ENCODE assay signal across 1 cellular context in the genomic region with DNA sequence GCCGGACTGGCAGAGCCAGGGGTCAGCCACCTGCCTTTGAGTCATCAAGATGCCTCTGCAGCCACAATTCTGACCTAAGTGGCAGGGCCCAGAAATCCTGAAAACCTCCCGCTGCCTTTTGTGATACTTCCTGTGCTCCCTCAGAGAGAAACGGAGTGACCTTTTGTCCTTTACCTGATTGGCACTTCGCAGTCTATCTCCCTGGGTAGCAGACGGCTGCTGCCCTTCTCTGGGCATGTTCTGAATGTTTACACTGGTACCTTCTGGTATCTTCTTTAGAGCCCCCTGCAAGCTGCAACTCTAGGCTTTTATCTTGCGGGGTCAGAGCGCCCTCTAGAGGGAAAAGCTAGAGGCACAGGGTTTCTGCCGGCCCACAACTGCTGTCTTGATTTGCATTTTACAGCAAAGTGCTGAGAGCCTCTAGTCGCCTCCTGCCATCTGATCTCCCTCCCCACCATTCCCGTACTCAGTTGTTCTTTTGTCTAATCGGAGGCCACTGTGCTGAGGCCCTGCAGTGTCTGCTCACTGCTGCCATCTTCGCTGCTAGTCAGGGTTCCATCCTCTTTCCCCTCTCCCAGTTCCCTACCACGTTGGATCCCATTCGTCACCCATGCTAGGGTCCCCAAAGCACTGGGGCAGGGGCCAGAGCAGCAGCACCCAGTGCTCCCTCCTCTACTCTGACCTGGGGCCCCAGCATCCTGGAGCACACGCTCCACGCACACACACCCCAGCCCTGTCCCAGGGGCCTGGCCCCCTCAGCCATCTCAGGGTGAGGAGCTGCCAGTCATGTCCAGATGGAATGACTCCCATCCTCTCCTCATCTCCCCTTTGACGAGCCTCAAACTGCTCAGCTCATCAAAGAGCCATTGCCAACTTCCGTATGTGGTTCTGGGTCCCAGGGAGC.
TF ChIP-seq lines count a peak whose summit lies in the region.

No MANE protein-coding gene starts in this region.

TF ChIP-seq in K562, 482 proteins besides CTCF, POLR2A, EP300 and RAD21:
- TF ChIP-seq, protein P1, sequence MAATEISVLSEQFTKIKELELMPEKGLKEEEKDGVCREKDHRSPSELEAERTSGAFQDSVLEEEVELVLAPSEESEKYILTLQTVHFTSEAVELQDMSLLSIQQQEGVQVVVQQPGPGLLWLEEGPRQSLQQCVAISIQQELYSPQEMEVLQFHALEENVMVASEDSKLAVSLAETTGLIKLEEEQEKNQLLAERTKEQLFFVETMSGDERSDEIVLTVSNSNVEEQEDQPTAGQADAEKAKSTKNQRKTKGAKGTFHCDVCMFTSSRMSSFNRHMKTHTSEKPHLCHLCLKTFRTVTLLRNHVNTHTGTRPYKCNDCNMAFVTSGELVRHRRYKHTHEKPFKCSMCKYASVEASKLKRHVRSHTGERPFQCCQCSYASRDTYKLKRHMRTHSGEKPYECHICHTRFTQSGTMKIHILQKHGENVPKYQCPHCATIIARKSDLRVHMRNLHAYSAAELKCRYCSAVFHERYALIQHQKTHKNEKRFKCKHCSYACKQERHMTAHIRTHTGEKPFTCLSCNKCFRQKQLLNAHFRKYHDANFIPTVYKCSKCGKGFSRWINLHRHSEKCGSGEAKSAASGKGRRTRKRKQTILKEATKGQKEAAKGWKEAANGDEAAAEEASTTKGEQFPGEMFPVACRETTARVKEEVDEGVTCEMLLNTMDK (IDR thresholded peaks at IDR 0.05; ENCODE audit: borderline replicate concordance, insufficient read depth, low read depth, low read length, poor library complexity, severe bottlenecking) = peak; percentile 70
- TF ChIP-seq, protein P2, sequence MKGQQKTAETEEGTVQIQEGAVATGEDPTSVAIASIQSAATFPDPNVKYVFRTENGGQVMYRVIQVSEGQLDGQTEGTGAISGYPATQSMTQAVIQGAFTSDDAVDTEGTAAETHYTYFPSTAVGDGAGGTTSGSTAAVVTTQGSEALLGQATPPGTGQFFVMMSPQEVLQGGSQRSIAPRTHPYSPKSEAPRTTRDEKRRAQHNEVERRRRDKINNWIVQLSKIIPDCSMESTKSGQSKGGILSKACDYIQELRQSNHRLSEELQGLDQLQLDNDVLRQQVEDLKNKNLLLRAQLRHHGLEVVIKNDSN (CRISPR knock-in tag; IDR thresholded peaks at IDR 0.05) = no peak
- TF ChIP-seq TBL1XR1 (IDR thresholded peaks at IDR 0.05; ENCODE audit: low read length in 2 of 2) (no peak), KLF10 (CRISPR knock-in tag; IDR thresholded peaks at IDR 0.05) (no peak), STAG1 (CRISPR knock-in tag; IDR thresholded peaks at IDR 0.05; ENCODE audit: borderline replicate concordance) (peak; percentile 88), NCOA1 (IDR thresholded peaks at IDR 0.05; ENCODE audit: low read depth) (no peak), CCAR2 (IDR thresholded peaks at IDR 0.05; ENCODE audit: low read depth, low read length) (no peak), TGIF2 (CRISPR knock-in tag; IDR thresholded peaks at IDR 0.05) (no peak), TEAD1 (CRISPR knock-in tag; IDR thresholded peaks at IDR 0.05) (0 out of 4 replicates have a peak, but pooled peaks of 1 of the 2 experiments have one; percentile 22), MEIS2 (IDR thresholded peaks at IDR 0.05; ENCODE audit: partially characterized antibody) (no peak), CC2D1A (IDR thresholded peaks at IDR 0.05) (peak; percentile 58; the same call in 1 of the 2 replicates), SMC3 (conservative IDR thresholded peaks at IDR 0.05; ENCODE audit: insufficient read depth, low read depth, low read length) (peak; percentile 82), MXI1 (IDR thresholded peaks at IDR 0.05; ENCODE audit: low read depth, low read length) (no peak), HIVEP1 (CRISPR knock-in tag; IDR thresholded peaks at IDR 0.05) (no peak), ZKSCAN3 (CRISPR knock-in tag; IDR thresholded peaks at IDR 0.05) (no peak), DMBX1 (CRISPR knock-in tag; IDR thresholded peaks at IDR 0.05; ENCODE audit: borderline replicate concordance) (no peak), SNRNP70 (optimal IDR thresholded peaks at IDR 0.05; ENCODE audit: low read depth, low read length) (no peak), SMARCA4 (IDR thresholded peaks at IDR 0.05) (no peak), XRCC4 (IDR thresholded peaks at IDR 0.05; ENCODE audit: extremely low read depth, insufficient read depth, insufficient read length) (no peak), POLR2G (IDR thresholded peaks at IDR 0.05; ENCODE audit: low read depth, low read length) (peak; percentile 37; the same call in 1 of the 2 replicates), TAF7 (tag; IDR thresholded peaks at IDR 0.05) (no peak), MTA3 (IDR thresholded peaks at IDR 0.05; ENCODE audit: borderline replicate concordance) (peak; percentile 30; the same call in 1 of the 2 replicates), ZNF263 (CRISPR knock-in tag; IDR thresholded peaks at IDR 0.05; ENCODE audit: borderline replicate concordance) (peak; percentile 53; the same call in 1 of the 2 replicates), ZNF232 (CRISPR knock-in tag; IDR thresholded peaks at IDR 0.05) (0 out of 2 replicates have a peak, but pooled peaks have one; percentile 84), XRCC5 (IDR thresholded peaks at IDR 0.05; ENCODE audit: low read depth, low read length) (no peak)
- TF ChIP-seq, protein P3, sequence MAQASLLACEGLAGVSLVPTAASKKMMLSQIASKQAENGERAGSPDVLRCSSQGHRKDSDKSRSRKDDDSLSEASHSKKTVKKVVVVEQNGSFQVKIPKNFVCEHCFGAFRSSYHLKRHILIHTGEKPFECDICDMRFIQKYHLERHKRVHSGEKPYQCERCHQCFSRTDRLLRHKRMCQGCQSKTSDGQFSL (CRISPR knock-in tag; IDR thresholded peaks at IDR 0.05) = no peak
- TF ChIP-seq, protein P3 (tag; IDR thresholded peaks at IDR 0.05) = no peak
- TF ChIP-seq, protein P4, sequence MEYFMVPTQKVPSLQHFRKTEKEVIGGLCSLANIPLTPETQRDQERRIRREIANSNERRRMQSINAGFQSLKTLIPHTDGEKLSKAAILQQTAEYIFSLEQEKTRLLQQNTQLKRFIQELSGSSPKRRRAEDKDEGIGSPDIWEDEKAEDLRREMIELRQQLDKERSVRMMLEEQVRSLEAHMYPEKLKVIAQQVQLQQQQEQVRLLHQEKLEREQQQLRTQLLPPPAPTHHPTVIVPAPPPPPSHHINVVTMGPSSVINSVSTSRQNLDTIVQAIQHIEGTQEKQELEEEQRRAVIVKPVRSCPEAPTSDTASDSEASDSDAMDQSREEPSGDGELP (CRISPR knock-in tag; IDR thresholded peaks at IDR 0.05; ENCODE audit: borderline replicate concordance) = 0 out of 2 replicates have a peak, but pooled peaks have one; percentile 20
- TF ChIP-seq, protein P5, sequence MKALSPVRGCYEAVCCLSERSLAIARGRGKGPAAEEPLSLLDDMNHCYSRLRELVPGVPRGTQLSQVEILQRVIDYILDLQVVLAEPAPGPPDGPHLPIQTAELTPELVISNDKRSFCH (CRISPR knock-in tag; IDR thresholded peaks at IDR 0.05) = no peak
- TF ChIP-seq, protein P5 (tag; IDR thresholded peaks at IDR 0.05) = 0 out of 2 replicates have a peak, but pooled peaks have one; percentile 8
- TF ChIP-seq, protein P6, sequence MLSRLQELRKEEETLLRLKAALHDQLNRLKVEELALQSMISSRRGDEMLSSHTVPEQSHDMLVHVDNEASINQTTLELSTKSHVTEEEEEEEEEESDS (CRISPR knock-in tag; IDR thresholded peaks at IDR 0.05) = no peak
- TF ChIP-seq, protein P7, sequence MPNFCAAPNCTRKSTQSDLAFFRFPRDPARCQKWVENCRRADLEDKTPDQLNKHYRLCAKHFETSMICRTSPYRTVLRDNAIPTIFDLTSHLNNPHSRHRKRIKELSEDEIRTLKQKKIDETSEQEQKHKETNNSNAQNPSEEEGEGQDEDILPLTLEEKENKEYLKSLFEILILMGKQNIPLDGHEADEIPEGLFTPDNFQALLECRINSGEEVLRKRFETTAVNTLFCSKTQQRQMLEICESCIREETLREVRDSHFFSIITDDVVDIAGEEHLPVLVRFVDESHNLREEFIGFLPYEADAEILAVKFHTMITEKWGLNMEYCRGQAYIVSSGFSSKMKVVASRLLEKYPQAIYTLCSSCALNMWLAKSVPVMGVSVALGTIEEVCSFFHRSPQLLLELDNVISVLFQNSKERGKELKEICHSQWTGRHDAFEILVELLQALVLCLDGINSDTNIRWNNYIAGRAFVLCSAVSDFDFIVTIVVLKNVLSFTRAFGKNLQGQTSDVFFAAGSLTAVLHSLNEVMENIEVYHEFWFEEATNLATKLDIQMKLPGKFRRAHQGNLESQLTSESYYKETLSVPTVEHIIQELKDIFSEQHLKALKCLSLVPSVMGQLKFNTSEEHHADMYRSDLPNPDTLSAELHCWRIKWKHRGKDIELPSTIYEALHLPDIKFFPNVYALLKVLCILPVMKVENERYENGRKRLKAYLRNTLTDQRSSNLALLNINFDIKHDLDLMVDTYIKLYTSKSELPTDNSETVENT (CRISPR knock-in tag; IDR thresholded peaks at IDR 0.05) = no peak
- TF ChIP-seq, protein P8, sequence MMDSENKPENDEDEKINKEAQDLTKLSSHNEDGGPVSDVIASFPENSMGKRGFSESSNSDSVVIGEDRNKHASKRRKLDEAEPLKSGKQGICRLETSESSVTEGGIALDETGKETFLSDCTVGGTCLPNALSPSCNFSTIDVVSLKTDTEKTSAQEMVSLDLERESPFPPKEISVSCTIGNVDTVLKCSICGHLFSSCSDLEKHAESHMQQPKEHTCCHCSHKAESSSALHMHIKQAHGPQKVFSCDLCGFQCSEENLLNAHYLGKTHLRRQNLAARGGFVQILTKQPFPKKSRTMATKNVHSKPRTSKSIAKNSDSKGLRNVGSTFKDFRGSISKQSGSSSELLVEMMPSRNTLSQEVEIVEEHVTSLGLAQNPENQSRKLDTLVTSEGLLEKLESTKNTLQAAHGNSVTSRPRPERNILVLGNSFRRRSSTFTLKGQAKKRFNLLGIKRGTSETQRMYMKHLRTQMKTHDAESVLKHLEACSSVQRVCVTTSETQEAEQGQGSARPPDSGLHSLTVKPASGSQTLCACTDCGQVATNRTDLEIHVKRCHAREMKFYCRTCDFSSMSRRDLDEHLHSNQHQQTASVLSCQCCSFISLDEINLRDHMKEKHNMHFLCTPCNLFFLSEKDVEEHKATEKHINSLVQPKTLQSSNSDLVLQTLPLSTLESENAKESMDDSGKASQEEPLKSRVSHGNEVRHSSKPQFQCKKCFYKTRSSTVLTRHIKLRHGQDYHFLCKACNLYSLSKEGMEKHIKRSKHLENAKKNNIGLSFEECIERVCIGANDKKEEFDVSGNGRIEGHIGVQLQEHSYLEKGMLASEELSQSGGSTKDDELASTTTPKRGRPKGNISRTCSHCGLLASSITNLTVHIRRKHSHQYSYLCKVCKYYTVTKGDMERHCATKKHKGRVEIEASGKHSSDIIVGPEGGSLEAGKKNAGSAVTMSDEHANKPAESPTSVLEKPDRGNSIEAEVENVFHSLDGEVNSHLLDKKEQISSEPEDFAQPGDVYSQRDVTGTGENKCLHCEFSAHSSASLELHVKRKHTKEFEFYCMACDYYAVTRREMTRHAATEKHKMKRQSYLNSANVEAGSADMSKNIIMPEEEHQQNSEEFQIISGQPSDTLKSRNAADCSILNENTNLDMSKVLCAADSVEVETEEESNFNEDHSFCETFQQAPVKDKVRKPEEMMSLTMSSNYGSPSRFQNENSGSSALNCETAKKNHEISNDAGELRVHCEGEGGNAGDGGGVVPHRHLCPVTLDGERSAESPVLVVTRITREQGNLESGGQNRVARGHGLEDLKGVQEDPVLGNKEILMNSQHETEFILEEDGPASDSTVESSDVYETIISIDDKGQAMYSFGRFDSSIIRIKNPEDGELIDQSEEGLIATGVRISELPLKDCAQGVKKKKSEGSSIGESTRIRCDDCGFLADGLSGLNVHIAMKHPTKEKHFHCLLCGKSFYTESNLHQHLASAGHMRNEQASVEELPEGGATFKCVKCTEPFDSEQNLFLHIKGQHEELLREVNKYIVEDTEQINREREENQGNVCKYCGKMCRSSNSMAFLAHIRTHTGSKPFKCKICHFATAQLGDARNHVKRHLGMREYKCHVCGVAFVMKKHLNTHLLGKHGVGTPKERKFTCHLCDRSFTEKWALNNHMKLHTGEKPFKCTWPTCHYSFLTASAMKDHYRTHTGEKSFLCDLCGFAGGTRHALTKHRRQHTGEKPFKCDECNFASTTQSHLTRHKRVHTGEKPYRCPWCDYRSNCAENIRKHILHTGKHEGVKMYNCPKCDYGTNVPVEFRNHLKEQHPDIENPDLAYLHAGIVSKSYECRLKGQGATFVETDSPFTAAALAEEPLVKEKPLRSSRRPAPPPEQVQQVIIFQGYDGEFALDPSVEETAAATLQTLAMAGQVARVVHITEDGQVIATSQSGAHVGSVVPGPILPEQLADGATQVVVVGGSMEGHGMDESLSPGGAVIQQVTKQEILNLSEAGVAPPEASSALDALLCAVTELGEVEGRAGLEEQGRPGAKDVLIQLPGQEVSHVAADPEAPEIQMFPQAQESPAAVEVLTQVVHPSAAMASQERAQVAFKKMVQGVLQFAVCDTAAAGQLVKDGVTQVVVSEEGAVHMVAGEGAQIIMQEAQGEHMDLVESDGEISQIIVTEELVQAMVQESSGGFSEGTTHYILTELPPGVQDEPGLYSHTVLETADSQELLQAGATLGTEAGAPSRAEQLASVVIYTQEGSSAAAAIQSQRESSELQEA (IDR thresholded peaks at IDR 0.05; ENCODE audit: low read depth) = no peak
TF ChIP-seq in K562: peak in this region for 11.
